In genomic region chr3:121431717-121432517, GRCh38 we compare ENCODE assay signal across 8 cellular contexts.
DNase-seq lines count a peak whose midpoint lies in the region; ATAC-seq and TF ChIP-seq lines count a peak whose summit lies in the region.

No MANE protein-coding gene starts in this region.

- peaks cover 5% of the 10 kb centered on the region for H3K4me1 Mint-ChIP-seq in brain
- H3K4me1 Mint-ChIP-seq in stimulated activated naive CD8-positive, alpha-beta T cell treated with anti-CD3 and anti-CD28 coated beads, Interleukin-15, Interleukin-2, amounts not matched to agents 100 ng/mL and 50 ng/mL, for 24 hours (ENCODE audit: low read depth), result peaks cover 16% of the 10 kb centered on the region

- H3K27ac ChIP-seq in heart left ventricle (peak overlapping the region in 1 of 12 donors; percentile 3), Peyer's patch (peak overlapping the region in 1 of 4 donors; percentile 2)

- H3K27ac Mint-ChIP-seq in brain, result peak overlapping the region in 4 of 5 experiments; percentile 29 to 68 (median 46)
- H3K27ac Mint-ChIP-seq in stimulated activated naive CD8-positive, alpha-beta T cell treated with anti-CD3 and anti-CD28 coated beads, Interleukin-15, Interleukin-2, amounts not matched to agents 100 ng/mL and 50 ng/mL, for 24 hours, result peak overlapping the region; percentile 12

- H3K9me3 ChIP-seq in heart left ventricle (no peaks in the 10 kb centered on the region), Peyer's patch (no peaks in the 10 kb centered on the region)

- peak in 1 of 5 donors; percentile 9 for DNase-seq in heart left ventricle
- DNase-seq in Right ventricle myocardium inferior (ENCODE audit: missing footprints), result no peak
- DNase-seq in Peyer's patch, result peak in 2 of 3 donors; percentile 40 to 76
- peak; percentile 70 to 82 for DNase-seq in lung microvascular endothelial cell (ENCODE audit: low read depth in 2 of 2)
- DNase-seq in NCI-H146 treated with DMSO at 0.1 percent for 48 hours (lab: John Stamatoyannopoulos, UW; ENCODE audit: unreplicated experiment), result no peak

- peaks cover 0 to 3% (median 0%) of the 10 kb centered on the region in 5 experiments for H3K9me3 Mint-ChIP-seq in brain
- no peaks in the 10 kb centered on the region for H3K9me3 Mint-ChIP-seq in stimulated activated naive CD8-positive, alpha-beta T cell treated with anti-CD3 and anti-CD28 coated beads, Interleukin-15, Interleukin-2, amounts not matched to agents 100 ng/mL and 50 ng/mL, for 24 hours

- H3K36me3 Mint-ChIP-seq in brain, result peaks cover 11% of the 10 kb centered on the region
- H3K36me3 Mint-ChIP-seq in stimulated activated naive CD8-positive, alpha-beta T cell treated with anti-CD3 and anti-CD28 coated beads, Interleukin-15, Interleukin-2, amounts not matched to agents 100 ng/mL and 50 ng/mL, for 24 hours (ENCODE audit: low read depth), result peaks cover 77% of the 10 kb centered on the region

- no peaks in the 10 kb centered on the region for H3K36me3 ChIP-seq in heart left ventricle
- H3K36me3 ChIP-seq in Peyer's patch, result no peaks in the 10 kb centered on the region

- no peak for TF ChIP-seq CTCF in heart left ventricle (IDR thresholded peaks at IDR 0.05)
- no peak for TF ChIP-seq CTCF in Peyer's patch (IDR thresholded peaks at IDR 0.05)
- no peak for TF ChIP-seq CTCF in brain (conservative IDR thresholded peaks at IDR 0.05)

- ATAC-seq in heart left ventricle (peak in 1 of 4 donors; percentile 47), Right ventricle myocardium inferior (no peak), HG02973 (IDR thresholded peaks at IDR 0.05; ENCODE audit: unreplicated experiment) (peak; percentile 93)

- 68 to 77% (median 70%) methylated on average over 5 of the region's 5 CpGs for WGBS in heart left ventricle, 4 donors

- intact Hi-C loops in heart left ventricle (cut with DNase I) (no loop called here), Right ventricle myocardium inferior (cut with DNase I) (no loop called here)

- peak overlapping the region; percentile 36 to 81 (median 48) for H3K4me3 Mint-ChIP-seq in brain
- H3K4me3 Mint-ChIP-seq in stimulated activated naive CD8-positive, alpha-beta T cell treated with anti-CD3 and anti-CD28 coated beads, Interleukin-15, Interleukin-2, amounts not matched to agents 100 ng/mL and 50 ng/mL, for 24 hours, result peak overlapping the region; percentile 49

- H3K4me1 ChIP-seq in heart left ventricle (peaks cover 0 to 15% (median 0%) of the 10 kb centered on the region in 12 donors), Peyer's patch (peaks cover 0 to 4% (median 0%) of the 10 kb centered on the region in 4 donors)

- H3K27me3 ChIP-seq in heart left ventricle (no peaks in the 10 kb centered on the region), Peyer's patch (no peaks in the 10 kb centered on the region)

- no peak for TF ChIP-seq POLR2A in heart left ventricle (IDR thresholded peaks at IDR 0.05)
- TF ChIP-seq POLR2A in Peyer's patch (IDR thresholded peaks at IDR 0.05), result no peak

- H3K4me3 ChIP-seq in heart left ventricle, result peak overlapping the region in 11 of 12 donors; percentile 1 to 51 (median 30)
- H3K4me3 ChIP-seq in Peyer's patch, result peak overlapping the region in 2 of 4 donors; percentile 23

- H3K27me3 Mint-ChIP-seq in brain, result no peaks in the 10 kb centered on the region
- H3K27me3 Mint-ChIP-seq in stimulated activated naive CD8-positive, alpha-beta T cell treated with anti-CD3 and anti-CD28 coated beads, Interleukin-15, Interleukin-2, amounts not matched to agents 100 ng/mL and 50 ng/mL, for 24 hours, result no peaks in the 10 kb centered on the region

Comparison
In these comparisons a context has a peak if more than half of its experiments do, and no peak if none do; other contexts are left out.
1. DNase-seq: peak in Peyer's patch (2 of 3) and lung microvascular endothelial cell (2 of 2); none in Right ventricle myocardium inferior (single experiment) and NCI-H146 treated with DMSO at 0.1 percent for 48 hours (single experiment).